Comparison of ENCODE assay signal across 8 cellular contexts in genomic region chr12:56188786-56189335, GRCh38. TPM values are rescaled to one million over a fixed set of nuclear protein-coding genes. Genes with fewer than 3 reads are reported as not detected.
DNase-seq lines count a peak whose midpoint lies in the region; ATAC-seq and TF ChIP-seq lines count a peak whose summit lies in the region.

No MANE protein-coding gene starts in this region.

- H3K36me3 Mint-ChIP-seq in CD14-positive monocyte: peaks cover 22 to 31% of the 10 kb centered on the region in 2 donors

- H3K27me3 ChIP-seq in ectodermal cell (ENCODE audit: control insufficient read depth, insufficient read depth, low read length, poor library complexity, severe bottlenecking) (no peaks in the 10 kb centered on the region), mononuclear cell (ENCODE audit: insufficient read depth, low read length) (no peaks in the 10 kb centered on the region)

- CTCF ChIA-PET in RWPE1 (lab: Yijun Ruan, JAX): interaction anchor here (0.6 to 4.3 kb wide), 23 partner anchors 10 to 640 kb away, joined by 3 to 36 read pairs (median 4); partner anchors contain the start of genes ANKRD52, ESYT1, RNF41 and ZC3H10

- H3K27ac ChIP-seq in RWPE1: peak overlapping the region; percentile 96
- H3K27ac ChIP-seq in ectodermal cell (ENCODE audit: insufficient read depth, low read depth, low read length, poor library complexity, severe bottlenecking): peak overlapping the region; percentile 92
- peak overlapping the region; percentile 88 for H3K27ac ChIP-seq in urinary bladder (ENCODE audit: low read depth)

- H3K4me1 Mint-ChIP-seq in CD14-positive monocyte: peaks cover 43% of the 10 kb centered on the region

- H3K4me3 ChIP-seq in ectodermal cell (ENCODE audit: insufficient read depth, low read depth, low read length): peak overlapping the region; percentile 95
- H3K4me3 ChIP-seq in mononuclear cell (ENCODE audit: low read length): peak overlapping the region; percentile 54
- H3K4me3 ChIP-seq in urinary bladder (ENCODE audit: low read depth, low read length): peak overlapping the region; percentile 87

- WGBS in ectodermal cell, 2 experiments: 0 to 1% methylated on average over 39 of the region's 39 CpGs
- whole genome bisulfite sequencing in urinary bladder: 3% methylated on average over 36 of the region's 39 CpGs

- H3K4me1 ChIP-seq in ectodermal cell (ENCODE audit: control insufficient read depth, insufficient read depth, low read length) (peaks cover 8% of the 10 kb centered on the region), mononuclear cell (ENCODE audit: insufficient read depth, low read length) (peaks cover 35% of the 10 kb centered on the region), urinary bladder (ENCODE audit: insufficient read depth) (no peaks in the 10 kb centered on the region)

- TF ChIP-seq CTCF in CD14-positive monocyte (IDR thresholded peaks at IDR 0.05) (no peak), RWPE1 (conservative IDR thresholded peaks at IDR 0.05; ENCODE audit: low read depth) (no peak)

- DNase-seq in CD14-positive monocyte (ENCODE audit: low spot score): no peak
- DNase-seq in RWPE1 (ENCODE audit: low spot score): no peak
- DNase-seq in T-helper 9 cell: no peak
- DNase-seq in CD1c-positive myeloid dendritic cell (ENCODE audit: extremely low spot score): no peak

- H3K9me3 Mint-ChIP-seq in CD14-positive monocyte: no peaks in the 10 kb centered on the region

- no peaks in the 10 kb centered on the region for H3K27me3 Mint-ChIP-seq in CD14-positive monocyte (ENCODE audit: low read depth in 3 of 3)

- H3K9me3 ChIP-seq in ectodermal cell (ENCODE audit: control insufficient read depth, low read length) (no peaks in the 10 kb centered on the region), mononuclear cell (ENCODE audit: low read depth, low read length) (no peaks in the 10 kb centered on the region)

- POLR2A ChIA-PET in RWPE1 (lab: Yijun Ruan, JAX; ENCODE audit: low non-redundant PET): interaction anchor here (0.5 to 1.1 kb wide), 8 partner anchors 26 to 495 kb away, joined by 3 to 6 read pairs (median 4); partner anchors contain the start of genes ESYT1, RNF41 and ZC3H10

- H3K27ac Mint-ChIP-seq in CD14-positive monocyte: peak overlapping the region in 6 of 7 donors; percentile 84 to 91 (median 87)

- intact Hi-C loops in CD14-positive monocyte (cut with micrococcal nuclease): loop anchor here (2.0 to 5.0 kb wide), 5 partner anchors 30 to 70 kb away; partner anchors contain the start of genes MYL6 (in 1 of the 2), NABP2 (in 1 of the 2), RNF41 (in 1 of the 2) and ZC3H10 (in 1 of the 2)

- ATAC-seq in GM21528 (IDR thresholded peaks at IDR 0.05; ENCODE audit: low FRiP score, unreplicated experiment): peak; percentile 4

- peak overlapping the region; percentile 80 to 94 for H3K4me3 Mint-ChIP-seq in CD14-positive monocyte

- H3K36me3 ChIP-seq in ectodermal cell (ENCODE audit: control insufficient read depth, insufficient read depth, low read length) (peaks cover 23% of the 10 kb centered on the region), urinary bladder (ENCODE audit: insufficient read depth) (no peaks in the 10 kb centered on the region)

RNA-seq across cellular contexts. Expression of gene SMARCC2, which starts 0.4 kb away (rescaled TPM):
- polyA plus RNA-seq in CD14-positive monocyte (10 to 100 TPM; 22.2 to 43.5 TPM), urinary bladder (68.8 TPM)
- polyA plus RNA-seq in ectodermal cell (2013, experiment 1 of 4): 133 TPM
- 140 TPM for polyA plus RNA-seq in ectodermal cell (2013, experiment 2 of 4)
- 112 TPM for polyA plus RNA-seq in ectodermal cell (2013, experiment 3 of 4)
- polyA plus RNA-seq in ectodermal cell (2013, experiment 4 of 4): 120 TPM
- total RNA-seq in mononuclear cell (61.1 TPM), urinary bladder (51.1 TPM)

RNA-seq across cellular contexts. Expression of gene MYL6, which starts 30.7 kb away (rescaled TPM):
- polyA plus RNA-seq in CD14-positive monocyte (1,000 to 10,000 TPM; 3,189 to 3,939 TPM), urinary bladder (7,162 TPM)
- 1,681 TPM for polyA plus RNA-seq in ectodermal cell (2013, experiment 1 of 4)
- 1,478 TPM for polyA plus RNA-seq in ectodermal cell (2013, experiment 2 of 4)
- polyA plus RNA-seq in ectodermal cell (2013, experiment 3 of 4): 1,294 TPM
- polyA plus RNA-seq in ectodermal cell (2013, experiment 4 of 4): 1,438 TPM
- total RNA-seq in mononuclear cell (729 TPM), urinary bladder (2,133 TPM)

RNA-seq across cellular contexts. Expression of gene RNF41, which starts 32.9 kb away (rescaled TPM):
- 10 to 100 TPM; 35.8 to 45.7 TPM for polyA plus RNA-seq in CD14-positive monocyte
- polyA plus RNA-seq in ectodermal cell (2013, experiment 1 of 4): 44.9 TPM
- polyA plus RNA-seq in ectodermal cell (2013, experiment 2 of 4): 52.1 TPM
- polyA plus RNA-seq in ectodermal cell (2013, experiment 3 of 4): 42.8 TPM
- 44.9 TPM for polyA plus RNA-seq in ectodermal cell (2013, experiment 4 of 4)
- 34.3 TPM for total RNA-seq in mononuclear cell
- total RNA-seq in urinary bladder: 42.9 TPM
- polyA plus RNA-seq in urinary bladder: 37.8 TPM

RNA-seq across cellular contexts. Expression of gene NABP2, which starts 35.3 kb away (rescaled TPM):
- polyA plus RNA-seq in CD14-positive monocyte (1 to 10 TPM; 2.7 to 3.2 TPM), urinary bladder (31.0 TPM)
- polyA plus RNA-seq in ectodermal cell (2013, experiment 1 of 4): 52.9 TPM
- 45.3 TPM for polyA plus RNA-seq in ectodermal cell (2013, experiment 2 of 4)
- 41.9 TPM for polyA plus RNA-seq in ectodermal cell (2013, experiment 3 of 4)
- polyA plus RNA-seq in ectodermal cell (2013, experiment 4 of 4): 45.6 TPM
- total RNA-seq in mononuclear cell (8.9 TPM), urinary bladder (15.7 TPM)

RNA-seq across cellular contexts. Expression of gene MYL6B, which starts 36.5 kb away (rescaled TPM):
- 1 to 10 TPM; 4.1 to 4.3 TPM for polyA plus RNA-seq in CD14-positive monocyte
- polyA plus RNA-seq in ectodermal cell (2013, experiment 1 of 4): 215 TPM
- polyA plus RNA-seq in ectodermal cell (2013, experiment 2 of 4): 204 TPM
- polyA plus RNA-seq in ectodermal cell (2013, experiment 3 of 4): 195 TPM
- 229 TPM for polyA plus RNA-seq in ectodermal cell (2013, experiment 4 of 4)
- total RNA-seq in mononuclear cell: 2.1 TPM
- 65.3 TPM for total RNA-seq in urinary bladder
- 32.4 TPM for polyA plus RNA-seq in urinary bladder
